Comparison of ENCODE assay signal across 18 cellular contexts in genomic region chr16:11564046-11564926, GRCh38. TPM values are rescaled to one million over a fixed set of nuclear protein-coding genes. Genes with fewer than 3 reads are reported as not detected.
DNase-seq lines count a peak whose midpoint lies in the region; ATAC-seq, FAIRE-seq and TF ChIP-seq lines count a peak whose summit lies in the region.
"Had no signal": no experiment of that assay in that cellular context is flagged by ENCODE, and none has a peak within 500 bp of the region (broad histone marks: within the 10 kb centered on the region; RNA-seq: fewer than 3 reads in every experiment).

No MANE protein-coding gene starts in this region.

- DNase-seq in activated T-cell treated with anti-CD3 and anti-CD28 coated beads, Interleukin-2, amount 50 U/mL, for 24 hours = no peak
- DNase-seq in activated T-cell treated with anti-CD3 and anti-CD28 coated beads, Interleukin-2, amount 50 U/mL, for 48 hours = no peak
- no peak for DNase-seq in activated CD4-positive, alpha-beta memory T cell treated with anti-CD3 and anti-CD28 coated beads for 36 hours
- DNase-seq in kidney = peak; percentile 28
- no peak for DNase-seq in stimulated activated effector memory CD8-positive, alpha-beta T cell treated with anti-CD3 and anti-CD28 coated beads, Interleukin-12 subunit alpha, Interleukin-12 subunit beta, amount 100 ng/mL, for 72 hours (ENCODE audit: low spot score in 2 of 2)
- DNase-seq in foreskin fibroblast = no peak
- no peak for DNase-seq in activated CD8-positive, alpha-beta memory T cell treated with anti-CD3 and anti-CD28 coated beads, Interleukin-2, amount 10 ng/mL, durations not matched to agents 7 days and 5 days
- DNase-seq: amygdala, colonic mucosa, COR-L47, erythroblast, glutamatergic neuron, Karpas-422, Right ventricle myocardium superior had no signal

- no peaks in the 10 kb centered on the region for H3K36me3 ChIP-seq in kidney (ENCODE audit: control insufficient read depth in 1 of 2, insufficient read depth in 2 of 2, low read length in 2 of 2)
- H3K36me3 ChIP-seq: colonic mucosa, prostate gland had no signal

- TF ChIP-seq CTCF in kidney (IDR thresholded peaks at IDR 0.05; ENCODE audit: borderline replicate concordance, extremely low read depth, insufficient read depth) (no peak), foreskin fibroblast (IDR thresholded peaks at IDR 0.05; ENCODE audit: low read depth, low read length) (no peak)

- H3K36me3 Mint-ChIP-seq in activated T-cell treated with anti-CD3 and anti-CD28 coated beads, Interleukin-2, amount 50 U/mL, for 24 hours (ENCODE audit: low read depth) = peaks cover 48% of the 10 kb centered on the region
- peaks cover 9% of the 10 kb centered on the region for H3K36me3 Mint-ChIP-seq in activated CD4-positive, alpha-beta memory T cell treated with anti-CD3 and anti-CD28 coated beads for 36 hours
- peaks cover 93% of the 10 kb centered on the region for H3K36me3 Mint-ChIP-seq in stimulated activated effector memory CD8-positive, alpha-beta T cell treated with anti-CD3 and anti-CD28 coated beads, Interleukin-12 subunit alpha, Interleukin-12 subunit beta, amount 100 ng/mL, for 72 hours
- H3K36me3 Mint-ChIP-seq in activated CD8-positive, alpha-beta memory T cell treated with anti-CD3 and anti-CD28 coated beads, Interleukin-2, amount 10 ng/mL, durations not matched to agents 7 days and 5 days = peaks cover 19% of the 10 kb centered on the region

- CTCF ChIA-PET in activated CD4-positive, alpha-beta memory T cell treated with anti-CD3 and anti-CD28 coated beads for 36 hours (lab: Charles Lee) = interaction anchor here (0.9 to 2.2 kb wide), 2 partner anchors 32 to 124 kb away, joined by 3 to 11 read pairs; no protein-coding TSS in a partner anchor
- CTCF ChIA-PET in activated CD8-positive, alpha-beta memory T cell treated with anti-CD3 and anti-CD28 coated beads, Interleukin-2, amount 10 ng/mL, durations not matched to agents 7 days and 5 days (lab: Charles Lee) = interaction anchor here (1.5 kb wide), 1 partner anchor 17 kb away, joined by 10 read pairs; no protein-coding TSS in a partner anchor

- peak overlapping the region; percentile 91 for H3K27ac Mint-ChIP-seq in activated T-cell treated with anti-CD3 and anti-CD28 coated beads, Interleukin-2, amount 50 U/mL, for 24 hours
- peak overlapping the region; percentile 75 for H3K27ac Mint-ChIP-seq in activated CD4-positive, alpha-beta memory T cell treated with anti-CD3 and anti-CD28 coated beads for 36 hours
- peak overlapping the region; percentile 92 for H3K27ac Mint-ChIP-seq in stimulated activated effector memory CD8-positive, alpha-beta T cell treated with anti-CD3 and anti-CD28 coated beads, Interleukin-12 subunit alpha, Interleukin-12 subunit beta, amount 100 ng/mL, for 72 hours
- H3K27ac Mint-ChIP-seq in activated CD8-positive, alpha-beta memory T cell treated with anti-CD3 and anti-CD28 coated beads, Interleukin-2, amount 10 ng/mL, durations not matched to agents 7 days and 5 days = no peak overlapping the region

- no peaks in the 10 kb centered on the region for H3K9me3 ChIP-seq in kidney (ENCODE audit: control insufficient read depth in 1 of 2, low read length in 2 of 2)
- H3K9me3 ChIP-seq: colonic mucosa, prostate gland had no signal

- intact Hi-C loops in activated CD4-positive, alpha-beta memory T cell treated with anti-CD3 and anti-CD28 coated beads for 36 hours (cut with micrococcal nuclease) = no loop called here
- intact Hi-C loops in kidney (cut with DNase I) = no loop called here

- H3K4me3 ChIP-seq in kidney (ENCODE audit: low read length in 2 of 2) = no peak overlapping the region
- H3K4me3 ChIP-seq in foreskin fibroblast (ENCODE audit: low read depth in 1 of 2, low read length in 2 of 2) = no peak overlapping the region
- H3K4me3 ChIP-seq: colonic mucosa, prostate gland had no signal

- POLR2A ChIA-PET in activated CD4-positive, alpha-beta memory T cell treated with anti-CD3 and anti-CD28 coated beads for 36 hours (lab: Charles Lee) = no interaction called here

- FAIRE-seq in kidney (lab: Jason Lieb, UNC) = no peak
- FAIRE-seq: GM12891, islet of Langerhans had no signal

- H3K9ac ChIP-seq in kidney (ENCODE audit: low read length in 2 of 2) = peak overlapping the region in 1 of 2 donors; percentile 21

- peak overlapping the region; percentile 43 to 87 for H3K27ac ChIP-seq in kidney (ENCODE audit: low read depth in 2 of 2, low read length in 2 of 2)
- H3K27ac ChIP-seq: colonic mucosa, prostate gland had no signal

- peaks cover 72% of the 10 kb centered on the region for H3K4me1 Mint-ChIP-seq in activated T-cell treated with anti-CD3 and anti-CD28 coated beads, Interleukin-2, amount 50 U/mL, for 24 hours (ENCODE audit: low read depth)
- peaks cover 61% of the 10 kb centered on the region for H3K4me1 Mint-ChIP-seq in activated CD4-positive, alpha-beta memory T cell treated with anti-CD3 and anti-CD28 coated beads for 36 hours (ENCODE audit: low read depth)
- H3K4me1 Mint-ChIP-seq in stimulated activated effector memory CD8-positive, alpha-beta T cell treated with anti-CD3 and anti-CD28 coated beads, Interleukin-12 subunit alpha, Interleukin-12 subunit beta, amount 100 ng/mL, for 72 hours = peaks cover 79% of the 10 kb centered on the region
- peaks cover 41% of the 10 kb centered on the region for H3K4me1 Mint-ChIP-seq in activated CD8-positive, alpha-beta memory T cell treated with anti-CD3 and anti-CD28 coated beads, Interleukin-2, amount 10 ng/mL, durations not matched to agents 7 days and 5 days

- ATAC-seq in stimulated activated effector memory CD8-positive, alpha-beta T cell treated with anti-CD3 and anti-CD28 coated beads, Interleukin-12 subunit alpha, Interleukin-12 subunit beta, amount 100 ng/mL, for 72 hours = no peak
- ATAC-seq in activated CD8-positive, alpha-beta memory T cell treated with anti-CD3 and anti-CD28 coated beads, Interleukin-2, amount 10 ng/mL, durations not matched to agents 7 days and 5 days = no peak
- ATAC-seq in GM18511 (IDR thresholded peaks at IDR 0.05; ENCODE audit: unreplicated experiment) = no peak

- no peaks in the 10 kb centered on the region for H3K9me3 Mint-ChIP-seq in activated T-cell treated with anti-CD3 and anti-CD28 coated beads, Interleukin-2, amount 50 U/mL, for 24 hours
- no peaks in the 10 kb centered on the region for H3K9me3 Mint-ChIP-seq in activated CD4-positive, alpha-beta memory T cell treated with anti-CD3 and anti-CD28 coated beads for 36 hours
- no peaks in the 10 kb centered on the region for H3K9me3 Mint-ChIP-seq in stimulated activated effector memory CD8-positive, alpha-beta T cell treated with anti-CD3 and anti-CD28 coated beads, Interleukin-12 subunit alpha, Interleukin-12 subunit beta, amount 100 ng/mL, for 72 hours
- no peaks in the 10 kb centered on the region for H3K9me3 Mint-ChIP-seq in activated CD8-positive, alpha-beta memory T cell treated with anti-CD3 and anti-CD28 coated beads, Interleukin-2, amount 10 ng/mL, durations not matched to agents 7 days and 5 days (ENCODE audit: low read depth)

- H3K4me3 Mint-ChIP-seq in activated T-cell treated with anti-CD3 and anti-CD28 coated beads, Interleukin-2, amount 50 U/mL, for 24 hours = no peak overlapping the region
- no peak overlapping the region for H3K4me3 Mint-ChIP-seq in activated CD4-positive, alpha-beta memory T cell treated with anti-CD3 and anti-CD28 coated beads for 36 hours
- H3K4me3 Mint-ChIP-seq in stimulated activated effector memory CD8-positive, alpha-beta T cell treated with anti-CD3 and anti-CD28 coated beads, Interleukin-12 subunit alpha, Interleukin-12 subunit beta, amount 100 ng/mL, for 72 hours = peak overlapping the region; percentile 66
- no peak overlapping the region for H3K4me3 Mint-ChIP-seq in activated CD8-positive, alpha-beta memory T cell treated with anti-CD3 and anti-CD28 coated beads, Interleukin-2, amount 10 ng/mL, durations not matched to agents 7 days and 5 days

- H3K27me3 Mint-ChIP-seq in activated T-cell treated with anti-CD3 and anti-CD28 coated beads, Interleukin-2, amount 50 U/mL, for 24 hours = no peaks in the 10 kb centered on the region
- no peaks in the 10 kb centered on the region for H3K27me3 Mint-ChIP-seq in activated CD4-positive, alpha-beta memory T cell treated with anti-CD3 and anti-CD28 coated beads for 36 hours
- H3K27me3 Mint-ChIP-seq in activated CD8-positive, alpha-beta memory T cell treated with anti-CD3 and anti-CD28 coated beads, Interleukin-2, amount 10 ng/mL, durations not matched to agents 7 days and 5 days = no peaks in the 10 kb centered on the region

- peaks cover 11 to 27% of the 10 kb centered on the region in 2 donors for H3K4me1 ChIP-seq in kidney (ENCODE audit: control insufficient read depth in 1 of 2, insufficient read depth in 1 of 2, low read depth in 1 of 2, low read length in 2 of 2)
- H3K4me1 ChIP-seq: colonic mucosa, prostate gland had no signal

RNA-seq across cellular contexts. Expression of gene LITAF, which starts 22.4 kb away (rescaled TPM):
- 100 to 1,000 TPM; 130 to 134 TPM for total RNA-seq in activated CD4-positive, alpha-beta memory T cell treated with anti-CD3 and anti-CD28 coated beads for 36 hours
- 171 TPM for total RNA-seq in kidney
- 121 TPM for polyA plus RNA-seq in kidney (ENCODE audit: insufficient read depth, low read depth, low replicate concordance)
- total RNA-seq in activated CD8-positive, alpha-beta memory T cell treated with anti-CD3 and anti-CD28 coated beads, Interleukin-2, amount 10 ng/mL, durations not matched to agents 7 days and 5 days = 100 to 1,000 TPM in 1 of 2 experiments, 10 to 100 TPM in 1; 91.4 to 155 TPM
